In genomic region chr6:35173068-35174042, GRCh38 we compare ENCODE assay signal across 1 cellular context.
TF ChIP-seq lines count a peak whose summit lies in the region.

No MANE protein-coding gene starts in this region.

TF ChIP-seq in HepG2, 621 proteins besides CTCF, POLR2A, EP300 and RAD21:
- no peak for TF ChIP-seq TBP (CRISPR knock-in tag; IDR thresholded peaks at IDR 0.05)
- TF ChIP-seq MNT (IDR thresholded peaks at IDR 0.05), result no peak
- TF ChIP-seq ELF3 (CRISPR knock-in tag; IDR thresholded peaks at IDR 0.05), result no peak
- no peak for TF ChIP-seq ZNF367 (CRISPR knock-in tag; IDR thresholded peaks at IDR 0.05; ENCODE audit: borderline replicate concordance)
- TF ChIP-seq ZNF282 (IDR thresholded peaks at IDR 0.05; ENCODE audit: partially characterized antibody), result no peak
- TF ChIP-seq AKAP8 (CRISPR knock-in tag; IDR thresholded peaks at IDR 0.05), result no peak
- TF ChIP-seq ZNF546 (CRISPR knock-in tag; conservative IDR thresholded peaks at IDR 0.05), result no peak
- TF ChIP-seq LBX2 (CRISPR knock-in tag; IDR thresholded peaks at IDR 0.05; ENCODE audit: borderline replicate concordance), result no peak
- no peak for TF ChIP-seq GABPA (IDR thresholded peaks at IDR 0.05; ENCODE audit: low read depth, low read length)
- TF ChIP-seq GABPA (CRISPR knock-in tag; IDR thresholded peaks at IDR 0.05; ENCODE audit: low read depth), result no peak
- TF ChIP-seq MAFG (CRISPR knock-in tag; IDR thresholded peaks at IDR 0.05), result no peak
- TF ChIP-seq RORA (CRISPR knock-in tag; IDR thresholded peaks at IDR 0.05), result no peak
- no peak for TF ChIP-seq ZNF350 (CRISPR knock-in tag; IDR thresholded peaks at IDR 0.05; ENCODE audit: borderline replicate concordance, low read depth)
- no peak for TF ChIP-seq ZSCAN5A (CRISPR knock-in tag; IDR thresholded peaks at IDR 0.05; ENCODE audit: borderline replicate concordance)
- TF ChIP-seq ZNF768 (CRISPR knock-in tag; IDR thresholded peaks at IDR 0.05), result peak; percentile 88
- TF ChIP-seq TAF1 (CRISPR knock-in tag; IDR thresholded peaks at IDR 0.05), result no peak
- no peak for TF ChIP-seq HES4 (CRISPR knock-in tag; IDR thresholded peaks at IDR 0.05; ENCODE audit: borderline replicate concordance)
- no peak for TF ChIP-seq DZIP1 (CRISPR knock-in tag; IDR thresholded peaks at IDR 0.05)
- no peak for TF ChIP-seq CENPX (CRISPR knock-in tag; IDR thresholded peaks at IDR 0.05)
- no peak for TF ChIP-seq JARID2 (CRISPR knock-in tag; IDR thresholded peaks at IDR 0.05; ENCODE audit: insufficient replicate concordance)
- TF ChIP-seq MYC (CRISPR knock-in tag; IDR thresholded peaks at IDR 0.05; ENCODE audit: borderline replicate concordance), result 0 out of 2 replicates have a peak, but pooled peaks have one; percentile 2
- no peak for TF ChIP-seq PITX1 (CRISPR knock-in tag; IDR thresholded peaks at IDR 0.05)
- no peak for TF ChIP-seq FOXA1 (IDR thresholded peaks at IDR 0.05)
- 0 out of 2 replicates have a peak, but pooled peaks have one; percentile 10 for TF ChIP-seq FOXA1 (CRISPR knock-in tag; IDR thresholded peaks at IDR 0.05)
- TF ChIP-seq ZNF512 (CRISPR knock-in tag; IDR thresholded peaks at IDR 0.05), result no peak
- TF ChIP-seq ZNF432 (CRISPR knock-in tag; IDR thresholded peaks at IDR 0.05; ENCODE audit: borderline replicate concordance), result no peak
